11 cellular contexts compared by ENCODE assay signal in genomic region chr10:42690449-42691360, GRCh38. TPM values are rescaled to one million over a fixed set of nuclear protein-coding genes. Genes with fewer than 3 reads are reported as not detected.
DNase-seq lines count a peak whose midpoint lies in the region; ATAC-seq, FAIRE-seq and TF ChIP-seq lines count a peak whose summit lies in the region.
"Had no signal": no experiment of that assay in that cellular context is flagged by ENCODE, and none has a peak within 500 bp of the region (broad histone marks: within the 10 kb centered on the region; RNA-seq: fewer than 3 reads in every experiment).

No MANE protein-coding gene starts in this region.

- no peak overlapping the region for H3K9ac ChIP-seq in GM12878 (ENCODE audit: control insufficient read depth, insufficient read depth, low read length)

- SMC1A ChIA-PET in GM12878 (lab: Charles Lee; ENCODE audit: uncharacterized antibody, unreplicated experiment), result no interaction called here

- in situ Hi-C loops in GM12878 (cut with MboI), result no loop called here

- no peaks in the 10 kb centered on the region for H3K79me2 ChIP-seq in GM12878 (ENCODE audit: control insufficient read depth, insufficient read depth, low read length)

- TF ChIP-seq CTCF in C4-2B (conservative IDR thresholded peaks at IDR 0.05), result peak; percentile 18; the same call in 1 of the 2 replicates
- peak in 1 of 3 experiments; percentile 15; a peak in 1 of 6 replicates for TF ChIP-seq CTCF in GM12878 (IDR thresholded peaks at IDR 0.05 in 2 of 3, conservative IDR thresholded peaks at IDR 0.05 in 1 of 3; ENCODE audit: control insufficient read depth in 2 of 3, extremely low read depth in 1 of 3, insufficient read depth in 1 of 3, low read depth in 3 of 3, low read length in 3 of 3)
- no peak for TF ChIP-seq CTCF in foreskin keratinocyte (conservative IDR thresholded peaks at IDR 0.05)

- RAD21 ChIA-PET in GM12878 (lab: Charles Lee; ENCODE audit: unreplicated experiment), result no interaction called here

- no peak overlapping the region for H3K4me2 ChIP-seq in GM12878 (ENCODE audit: control insufficient read depth, insufficient read depth)

- no peak for TF ChIP-seq EP300 in GM12878 (IDR thresholded peaks at IDR 0.05; ENCODE audit: borderline replicate concordance in 1 of 2, control insufficient read depth in 1 of 2, low read depth in 2 of 2, low read length in 2 of 2)

- no peaks in the 10 kb centered on the region for H4K20me1 ChIP-seq in GM12878 (ENCODE audit: control insufficient read depth, insufficient read depth)

- H3K4me1 ChIP-seq in GM12878 (ENCODE audit: control insufficient read depth, insufficient read depth, low read length), result no peaks in the 10 kb centered on the region
- peaks cover 0 to 5% of the 10 kb centered on the region in 2 donors for H3K4me1 ChIP-seq in naive thymus-derived CD4-positive, alpha-beta T cell (ENCODE audit: control insufficient read depth in 2 of 2, insufficient read depth in 2 of 2, low read length in 2 of 2)
- no peaks in the 10 kb centered on the region for H3K4me1 ChIP-seq in foreskin keratinocyte

- peak; percentile 62 for ATAC-seq in GM12878
- ATAC-seq in GM19455 (IDR thresholded peaks at IDR 0.05; ENCODE audit: unreplicated experiment), result no peak
- no peak for ATAC-seq in naive thymus-derived CD4-positive, alpha-beta T cell
- ATAC-seq in foreskin keratinocyte, result no peak
- no peak for ATAC-seq in HG02759 (IDR thresholded peaks at IDR 0.05; ENCODE audit: unreplicated experiment)

- no peaks in the 10 kb centered on the region for H3K36me3 Mint-ChIP-seq in naive thymus-derived CD4-positive, alpha-beta T cell

- TF ChIP-seq POLR2A in GM12878 (IDR thresholded peaks at IDR 0.05; ENCODE audit: low read depth, low read length), result no peak

- peaks cover 0 to 4% (median 0%) of the 10 kb centered on the region in 7 donors for H3K4me1 Mint-ChIP-seq in naive thymus-derived CD4-positive, alpha-beta T cell

- H3K9me3 ChIP-seq in GM12878 (replicated peaks; ENCODE audit: control insufficient read depth, insufficient read depth, low read length), result no peaks in the 10 kb centered on the region; the same call in 2 of the 3 replicates
- no peaks in the 10 kb centered on the region for H3K9me3 ChIP-seq in naive thymus-derived CD4-positive, alpha-beta T cell (ENCODE audit: control insufficient read depth in 2 of 3, low read length in 3 of 3)

- H3K36me3 ChIP-seq in GM12878 (ENCODE audit: control insufficient read depth in 2 of 2, insufficient read depth in 2 of 2, low read length in 1 of 2), result no peaks in the 10 kb centered on the region
- H3K36me3 ChIP-seq in naive thymus-derived CD4-positive, alpha-beta T cell (ENCODE audit: control insufficient read depth in 2 of 3, insufficient read depth in 3 of 3, low read length in 3 of 3), result no peaks in the 10 kb centered on the region

- H3K27ac ChIP-seq in C4-2B (peak overlapping the region; percentile 49), GM12878 (ENCODE audit: control insufficient read depth, insufficient read depth) (no peak overlapping the region), foreskin keratinocyte (no peak overlapping the region)
- H3K27ac ChIP-seq in naive thymus-derived CD4-positive, alpha-beta T cell (ENCODE audit: low read depth, low read length), result no peak overlapping the region

- FAIRE-seq in GM12878 (lab: Jason Lieb, UNC), result no peak
- FAIRE-seq: GM12892, TTC549 had no signal

- no peak overlapping the region for H3K4me3 ChIP-seq in GM12878
- H3K4me3 ChIP-seq in naive thymus-derived CD4-positive, alpha-beta T cell (ENCODE audit: low read length), result no peak overlapping the region

- no TSS peak for BruUV-seq in GM12878 (replicated peaks; lab: Mats Ljungman, UMichigan)

- DNase-seq in H4 (ENCODE audit: low spot score) (peak; percentile 76), NCI-H2196 treated with DMSO at 0.1 percent for 48 hours (lab: John Stamatoyannopoulos, UW; ENCODE audit: unreplicated experiment) (peak; percentile 61), GM12878 (ENCODE audit: low read depth, low spot score) (no peak), foreskin keratinocyte (no peak)
- no peak for DNase-seq in naive thymus-derived CD4-positive, alpha-beta T cell
- DNase-seq: activated T-cell treated with anti-CD3 and anti-CD28 coated beads for 4 hours had no signal

- H3K27me3 Mint-ChIP-seq in naive thymus-derived CD4-positive, alpha-beta T cell, result no peaks in the 10 kb centered on the region

- H3K4me3 Mint-ChIP-seq in naive thymus-derived CD4-positive, alpha-beta T cell, result no peak overlapping the region

- no peak overlapping the region for H2AFZ ChIP-seq in GM12878 (ENCODE audit: control insufficient read depth, low read depth, low read length)

- H3K27ac Mint-ChIP-seq in naive thymus-derived CD4-positive, alpha-beta T cell, result no peak overlapping the region

- 73% methylated on average over 18 of the region's 29 CpGs for WGBS in GM12878 (ENCODE audit: insufficient coverage, insufficient replicate concordance, low lambda C conversion rate, missing lambda C conversion rate)

- TF ChIP-seq RAD21 in GM12878 (IDR thresholded peaks at IDR 0.05; ENCODE audit: insufficient read depth, low read depth, low read length), result no peak

- H3K9me3 Mint-ChIP-seq in naive thymus-derived CD4-positive, alpha-beta T cell, result peaks cover 0 to 2% (median 0%) of the 10 kb centered on the region in 11 donors

- intact Hi-C loops in GM12878 (cut with micrococcal nuclease; ENCODE audit: unreplicated experiment), result no loop called here
- intact Hi-C loops in naive thymus-derived CD4-positive, alpha-beta T cell (cut with micrococcal nuclease), result no loop called here

- H3K27me3 ChIP-seq in GM12878 (replicated peaks in 1 of 2; ENCODE audit: control insufficient read depth in 2 of 2, insufficient read depth in 2 of 2, low read length in 1 of 2) (no peaks in the 10 kb centered on the region), foreskin keratinocyte (no peaks in the 10 kb centered on the region)
- H3K27me3 ChIP-seq in naive thymus-derived CD4-positive, alpha-beta T cell (ENCODE audit: control insufficient read depth in 2 of 2, insufficient read depth in 2 of 2, low read length in 2 of 2), result no peaks in the 10 kb centered on the region

- CTCF ChIA-PET in GM12878 (lab: Yijun Ruan, JAX), result no interaction called here
- CTCF ChIA-PET in naive thymus-derived CD4-positive, alpha-beta T cell (lab: Charles Lee), result no interaction called here

- POLR2A ChIA-PET in GM12878 (lab: Charles Lee), result no interaction called here
- POLR2A ChIA-PET in naive thymus-derived CD4-positive, alpha-beta T cell (lab: Charles Lee), result no interaction called here

TF ChIP-seq in GM12878, 131 proteins besides CTCF, POLR2A, EP300 and RAD21 (continues in another document):
- no peak for TF ChIP-seq NR2F1 (conservative IDR thresholded peaks at IDR 0.05)
- no peak for TF ChIP-seq HDAC6 (IDR thresholded peaks at IDR 0.05; ENCODE audit: unreplicated experiment)
- no peak for TF ChIP-seq PAX8 (IDR thresholded peaks at IDR 0.05)
- TF ChIP-seq CREM (IDR thresholded peaks at IDR 0.05; ENCODE audit: low read depth), result no peak
- TF ChIP-seq ZNF207 (IDR thresholded peaks at IDR 0.05; ENCODE audit: borderline replicate concordance), result no peak
- no peak for TF ChIP-seq ELK1 (IDR thresholded peaks at IDR 0.05; ENCODE audit: low read depth, low read length)
- TF ChIP-seq MEF2A (IDR thresholded peaks at IDR 0.05; ENCODE audit: insufficient read depth, low read depth, low read length), result no peak
- no peak for TF ChIP-seq STAT3 (IDR thresholded peaks at IDR 0.05; ENCODE audit: low read depth, low read length)
- no peak for TF ChIP-seq SMC3 (IDR thresholded peaks at IDR 0.05; ENCODE audit: borderline replicate concordance, low read length)
- TF ChIP-seq FOXM1 (IDR thresholded peaks at IDR 0.05; ENCODE audit: low read depth, low read length), result no peak
- no peak for TF ChIP-seq NFYA (IDR thresholded peaks at IDR 0.05; ENCODE audit: borderline replicate concordance, low read depth, low read length)

RNA-seq across cellular contexts. Expression of gene ZNF33B, which starts 52.3 kb away (rescaled TPM):
- 5.4 and 6.9 TPM in 2 replicates for total RNA-seq in H4 (2014; rRNA removed; shearing (Covaris generic))
- 74.6 and 82.3 TPM in 2 replicates for total RNA-seq in GM12878 (2013; cell fraction: nucleolus; rRNA removed)
- total RNA-seq in GM12878 (2014; rRNA removed) (7.5 and 8.0 TPM in 2 replicates), GM12878 (2014; rRNA removed; fragmentation: Illumina TruSeq; extraction: Trizol) (19.7 and 20.7 TPM in 2 replicates), GM12878 (2021) (13.7 TPM in 2 replicates), foreskin keratinocyte (11.0 and 12.8 TPM in 2 replicates)
- polyA plus RNA-seq in GM12878 (2011; ENCODE audit: low read depth), result 2.4 TPM
- polyA plus RNA-seq in GM12878 (2011; rRNA removed) (11.2 and 17.3 TPM in 2 replicates), GM12878 (2014; fragmentation: Illumina TruSeq; extraction: Trizol) (12.5 and 14.1 TPM in 2 replicates), GM12878 (2014; fragmentation: Nextera tagmentation; extraction: Ambion mirVana) (1 to 10 TPM; 5.3 to 6.2 TPM), GM12878 (2014; rRNA removed) (6.6 and 6.9 TPM in 2 replicates), GM12878 (2016; fragmentation: Nextera tagmentation; extraction: Ambion mirVana) (10 to 100 TPM in 1 of 2 experiments, 1 to 10 TPM in 1; 8.1 to 10.5 TPM), foreskin keratinocyte (4.0 and 4.4 TPM in 2 replicates)
- polyA plus RNA-seq in GM12878 (2011; cell fraction: cytosol; rRNA removed), result 4.7 and 6.2 TPM in 2 replicates
- 10.5 and 12.6 TPM in 2 replicates for polyA plus RNA-seq in GM12878 (2011; cell fraction: nucleus; rRNA removed)
- polyA plus RNA-seq in GM12878 (2012), result 4.3 and 4.9 TPM in 2 replicates
- 12.5 and 15.0 TPM in 2 replicates for polyA minus RNA-seq in GM12878 (2011; rRNA and poly(A)+ RNA removed)
- 5.0 and 6.1 TPM in 2 replicates for polyA minus RNA-seq in GM12878 (2011; cell fraction: cytosol; rRNA and poly(A)+ RNA removed)
- 15.7 and 19.9 TPM in 2 replicates for polyA minus RNA-seq in GM12878 (2011; cell fraction: nucleus; rRNA and poly(A)+ RNA removed)
- total RNA-seq in naive thymus-derived CD4-positive, alpha-beta T cell, result 10 to 100 TPM; 26.3 to 77.1 (median 34.8) TPM
- polyA plus RNA-seq in naive thymus-derived CD4-positive, alpha-beta T cell, result 10 to 100 TPM; 15.6 to 19.9 TPM

Comparison
In these comparisons a context has a peak if more than half of its experiments do, and no peak if none do; other contexts are left out.
1. DNase-seq: peak in H4 (single experiment) and NCI-H2196 treated with DMSO at 0.1 percent for 48 hours (single experiment); none in GM12878 (single experiment), naive thymus-derived CD4-positive, alpha-beta T cell (0 of 9) and foreskin keratinocyte (0 of 2).